ENCODE assay signal across 8 cellular contexts in the genomic region with DNA sequence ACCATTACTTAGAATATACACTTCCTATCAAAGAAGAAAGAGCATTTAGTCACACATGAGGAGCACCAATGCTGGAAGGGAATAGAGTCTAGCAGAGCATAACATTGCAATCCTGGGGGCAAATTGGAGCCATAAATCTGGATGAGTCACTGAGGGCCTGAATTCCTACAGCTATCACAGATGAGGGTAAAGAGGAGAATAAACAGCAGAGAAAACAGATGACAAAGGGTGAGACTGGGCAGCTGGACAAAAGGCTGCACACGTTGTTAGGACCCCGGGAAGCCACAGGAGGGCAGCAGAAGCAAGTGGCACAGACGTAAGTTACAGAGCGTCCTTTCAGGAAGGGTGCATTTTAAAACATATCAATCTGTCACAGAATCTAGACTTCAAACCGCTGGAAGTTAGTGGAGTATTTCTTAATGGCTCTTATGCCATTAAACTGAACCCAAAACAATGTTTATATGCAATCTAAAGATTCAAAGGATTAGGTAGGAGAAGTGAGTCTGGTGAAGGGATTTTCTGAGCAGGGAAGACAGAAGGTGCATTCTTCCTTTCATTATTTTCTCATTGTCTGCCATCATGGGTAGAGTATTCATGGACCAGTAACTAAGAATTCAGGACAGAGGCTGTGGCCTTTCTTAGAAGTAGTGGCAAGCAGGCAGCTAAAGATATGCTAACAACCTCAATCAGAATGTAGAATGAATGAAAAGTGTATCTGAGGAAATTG.
A peak's percentile ranks its signal among the peaks of the same experiment; 100 is the strongest.
DNase-seq lines count a peak whose midpoint lies in the region; ATAC-seq and TF ChIP-seq lines count a peak whose summit lies in the region.

No MANE protein-coding gene starts in this region.

- intact Hi-C loops in CD8-positive, alpha-beta T cell (cut with DNase I, micrococcal nuclease), result loop anchor here in 1 of 2 experiments (1.0 to 10.0 kb wide), 2 partner anchors 416 to 1156 kb away; no protein-coding TSS in a partner anchor

- TF ChIP-seq CTCF in CD8-positive, alpha-beta T cell (IDR thresholded peaks at IDR 0.05), result peak; percentile 25
- peak; percentile 85 for TF ChIP-seq CTCF in neural crest cell (conservative IDR thresholded peaks at IDR 0.05)

- no peaks in the 10 kb centered on the region for H3K9me3 Mint-ChIP-seq in CD8-positive, alpha-beta T cell
- no peaks in the 10 kb centered on the region for H3K9me3 Mint-ChIP-seq in neural crest cell
- no peaks in the 10 kb centered on the region for H3K9me3 Mint-ChIP-seq in immature natural killer cell

- no peaks in the 10 kb centered on the region for H3K27me3 ChIP-seq in CD8-positive, alpha-beta T cell (ENCODE audit: insufficient read depth, low read length)

- H3K4me3 ChIP-seq in CD8-positive, alpha-beta T cell (ENCODE audit: low read depth, low read length), result no peak overlapping the region

- H3K4me3 Mint-ChIP-seq in CD8-positive, alpha-beta T cell, result no peak overlapping the region
- H3K4me3 Mint-ChIP-seq in neural crest cell (no peak overlapping the region), immature natural killer cell (no peak overlapping the region)

- peaks cover 20% of the 10 kb centered on the region for H3K27me3 Mint-ChIP-seq in CD8-positive, alpha-beta T cell (ENCODE audit: low read depth)
- H3K27me3 Mint-ChIP-seq in neural crest cell (ENCODE audit: low read depth) (no peaks in the 10 kb centered on the region), immature natural killer cell (ENCODE audit: low read depth in 3 of 3) (peaks cover 0 to 7% (median 2%) of the 10 kb centered on the region in 3 donors)

- H3K36me3 ChIP-seq in CD8-positive, alpha-beta T cell (ENCODE audit: insufficient read depth, low read length), result no peaks in the 10 kb centered on the region

- POLR2A ChIA-PET in CD8-positive, alpha-beta T cell (lab: Charles Lee), result no interaction called here

- DNase-seq in CD8-positive, alpha-beta T cell, result peak in 1 of 7 experiments; percentile 3
- DNase-seq in NCI-H2107 (lab: John Stamatoyannopoulos, UW), result peak; percentile 66
- DNase-seq in UCSD-AML1 (lab: John Stamatoyannopoulos, UW; ENCODE audit: unreplicated experiment), result peak; percentile 57
- DNase-seq in fibroblast of gingiva (ENCODE audit: low read depth), result peak; percentile 78
- peak; percentile 63 for DNase-seq in neural crest cell (ENCODE audit: low read depth, low spot score)
- DNase-seq in immature natural killer cell, result no peak

- H3K4me1 ChIP-seq in CD8-positive, alpha-beta T cell (ENCODE audit: insufficient read depth, low read length), result no peaks in the 10 kb centered on the region

- H3K36me3 Mint-ChIP-seq in CD8-positive, alpha-beta T cell, result no peaks in the 10 kb centered on the region
- H3K36me3 Mint-ChIP-seq in neural crest cell (ENCODE audit: low read depth) (no peaks in the 10 kb centered on the region), immature natural killer cell (no peaks in the 10 kb centered on the region)

- no peaks in the 10 kb centered on the region for H3K9me3 ChIP-seq in CD8-positive, alpha-beta T cell (ENCODE audit: low read length)

- no peak for ATAC-seq in CD8-positive, alpha-beta T cell
- ATAC-seq in GM19025 (IDR thresholded peaks at IDR 0.05; ENCODE audit: low read depth, unreplicated experiment) (peak; percentile 83), HG03066 (IDR thresholded peaks at IDR 0.05; ENCODE audit: low read depth, unreplicated experiment) (peak; percentile 92)

- H3K27ac Mint-ChIP-seq in CD8-positive, alpha-beta T cell, result no peak overlapping the region
- H3K27ac Mint-ChIP-seq in neural crest cell (ENCODE audit: unreplicated experiment) (peak overlapping the region; percentile 95), immature natural killer cell (no peak overlapping the region)

- H3K4me1 Mint-ChIP-seq in CD8-positive, alpha-beta T cell (ENCODE audit: low read depth), result peaks cover 6% of the 10 kb centered on the region
- H3K4me1 Mint-ChIP-seq in neural crest cell (peaks cover 15% of the 10 kb centered on the region), immature natural killer cell (peaks cover 0 to 8% of the 10 kb centered on the region in 2 donors)

- H3K27ac ChIP-seq in CD8-positive, alpha-beta T cell (ENCODE audit: low read depth, low read length), result no peak overlapping the region

- CTCF ChIA-PET in CD8-positive, alpha-beta T cell (lab: Charles Lee), result no interaction called here

Comparison
In these comparisons a context has a peak if more than half of its experiments do, and no peak if none do; other contexts are left out.
1. DNase-seq: peak in NCI-H2107 (single experiment), UCSD-AML1 (single experiment), fibroblast of gingiva (single experiment) and neural crest cell (single experiment); none in immature natural killer cell (0 of 3).